ENCODE assay signal across 30 cellular contexts in the genomic region with DNA sequence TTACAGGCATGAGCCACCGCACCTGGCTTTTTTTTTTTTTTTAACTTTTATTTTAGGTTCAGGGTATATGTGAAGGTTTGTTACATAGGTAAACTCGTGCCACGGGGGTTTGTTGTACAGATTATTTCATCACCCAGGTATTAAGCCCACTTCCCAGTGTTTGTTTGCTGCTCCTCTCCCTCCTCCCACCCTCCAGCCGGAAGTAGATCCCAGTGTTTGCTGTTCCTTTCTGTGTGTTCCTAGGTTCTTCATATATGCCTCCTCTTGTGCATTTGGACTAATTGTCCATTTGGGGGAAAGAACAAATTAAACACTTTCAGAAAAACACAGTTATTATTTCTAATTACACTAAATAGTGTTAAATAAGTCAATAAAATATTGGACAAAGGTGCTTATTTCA. TPM values are rescaled to one million over a fixed set of nuclear protein-coding genes. Genes with fewer than 3 reads are reported as not detected.
"Had no signal": no experiment of that assay in that cellular context is flagged by ENCODE, and none has a peak within 500 bp of the region (broad histone marks: within the 10 kb centered on the region; RNA-seq: fewer than 3 reads in every experiment).

No MANE protein-coding gene starts in this region.

- ATAC-seq: activated naive CD4-positive, alpha-beta T cell treated with anti-CD3 and anti-CD28 coated beads, Interleukin-2, amount 50 U/mL, for 72 hours; activated T-cell treated with anti-CD3 and anti-CD28 coated beads, Interleukin-2, amount 50 U/mL, for 72 hours; body of pancreas; effector memory CD8-positive, alpha-beta T cell; foreskin keratinocyte; gastrocnemius medialis; heart left ventricle; WTC11 had no signal

- H3K27me3 ChIP-seq: body of pancreas, esophagus muscularis mucosa, foreskin keratinocyte, gastrocnemius medialis, heart left ventricle had no signal

- H3K9me3 ChIP-seq: gastrocnemius medialis had no signal

- H3K4me3 ChIP-seq: body of pancreas, esophagus muscularis mucosa, gastrocnemius medialis, heart left ventricle had no signal

- DNase-seq: activated CD4-positive, alpha-beta memory T cell treated with anti-CD3 and anti-CD28 coated beads, Interleukin-2, amount 10 ng/mL, durations not matched to agents 7 days and 5 days; activated CD4-positive, alpha-beta T cell treated with anti-CD3 and anti-CD28 coated beads for 1 hour; activated CD4-positive, alpha-beta T cell treated with anti-CD3 and anti-CD28 coated beads for 4 hours; activated CD4-positive, alpha-beta T cell treated with anti-CD3 and anti-CD28 coated beads, Interleukin-2, amount 10 ng/mL, durations not matched to agents 7 days and 5 days; activated CD4-positive, alpha-beta T cell treated with anti-CD3 and anti-CD28 coated beads, Interleukin-2, amount 50 U/mL, for 4 hours; activated CD8-positive, alpha-beta memory T cell treated with anti-CD3 and anti-CD28 coated beads, Interleukin-2, amount 50 U/mL, for 48 hours; activated gamma-delta T cell; activated naive CD4-positive, alpha-beta T cell; activated naive CD4-positive, alpha-beta T cell treated with anti-CD3 and anti-CD28 coated beads, Interleukin-2, amount 10 ng/mL, durations not matched to agents 7 days and 5 days; activated naive CD8-positive, alpha-beta T cell treated with anti-CD3 and anti-CD28 coated beads, Interleukin-2, amount 10 ng/mL, durations not matched to agents 7 days and 5 days; activated T-cell treated with anti-CD3 and anti-CD28 coated beads for 4 hours; activated T-cell treated with anti-CD3 and anti-CD28 coated beads, Interleukin-2, amount 50 U/mL, for 24 hours; activated T-cell treated with anti-CD3 and anti-CD28 coated beads, Interleukin-2, amount 50 U/mL, for 72 hours; aorta; body of pancreas; caudate nucleus; cortex of kidney; dermis blood vessel endothelial cell; effector CD4-positive, alpha-beta T cell; effector memory CD8-positive, alpha-beta T cell; erythroblast; foreskin keratinocyte; gastrocnemius medialis; glutamatergic neuron; heart left ventricle had no signal

- H3K36me3 ChIP-seq: esophagus muscularis mucosa, gastrocnemius medialis, heart left ventricle had no signal

- H3K4me1 ChIP-seq: foreskin keratinocyte, gastrocnemius medialis had no signal

- H3K27ac ChIP-seq: body of pancreas, esophagus muscularis mucosa, foreskin keratinocyte, gastrocnemius medialis, heart left ventricle had no signal

- FAIRE-seq: colon had no signal

RNA-seq across cellular contexts. Expression of gene SLC2A7, which starts 1.1 kb away (rescaled TPM):
- total RNA-seq: activated CD4-positive, alpha-beta memory T cell treated with anti-CD3 and anti-CD28 coated beads, Interleukin-2, amount 10 ng/mL, durations not matched to agents 7 days and 5 days; activated CD4-positive, alpha-beta T cell treated with anti-CD3 and anti-CD28 coated beads, Interleukin-2, amount 10 ng/mL, durations not matched to agents 7 days and 5 days; activated naive CD4-positive, alpha-beta T cell treated with anti-CD3 and anti-CD28 coated beads, Interleukin-2, amount 50 U/mL, for 72 hours; aorta; body of pancreas; chondrocyte; esophagus muscularis mucosa; foreskin keratinocyte; gastrocnemius medialis; WTC11 had no signal
- polyA plus RNA-seq: aorta, foreskin keratinocyte had no signal

RNA-seq across cellular contexts. Expression of gene SLC2A5, which starts 42.1 kb away (rescaled TPM):
- total RNA-seq: activated CD4-positive, alpha-beta T cell treated with anti-CD3 and anti-CD28 coated beads, Interleukin-2, amount 10 ng/mL, durations not matched to agents 7 days and 5 days; activated naive CD4-positive, alpha-beta T cell treated with anti-CD3 and anti-CD28 coated beads, Interleukin-2, amount 50 U/mL, for 72 hours; activated naive CD8-positive, alpha-beta T cell treated with anti-CD3 and anti-CD28 coated beads, Interleukin-2, amount 10 ng/mL, durations not matched to agents 7 days and 5 days; activated T-cell treated with anti-CD3 and anti-CD28 coated beads, Interleukin-2, amount 50 U/mL, for 72 hours had no signal
